In genomic region chr3:119872773-119873172, GRCh38 we compare ENCODE assay signal across 29 cellular contexts.
"Had no signal": no experiment of that assay in that cellular context is flagged by ENCODE, and none has a peak within 500 bp of the region (broad histone marks: within the 10 kb centered on the region; RNA-seq: fewer than 3 reads in every experiment).

No MANE protein-coding gene starts in this region.

- H3K9ac ChIP-seq: neural progenitor cell had no signal

- H3K4me3 Mint-ChIP-seq: mesothelial cell of epicardium; naive B cell; natural killer cell; nephron progenitor cell; neural progenitor cell; stimulated activated naive CD8-positive, alpha-beta T cell treated with anti-CD3 and anti-CD28 coated beads, Interleukin-15, Interleukin-2, amounts not matched to agents 100 ng/mL and 50 ng/mL, for 24 hours had no signal

- H3K36me3 Mint-ChIP-seq: mesothelial cell of epicardium, natural killer cell had no signal

- H3K36me3 ChIP-seq: ovary, sigmoid colon, suprapubic skin, thoracic aorta, upper lobe of right lung had no signal

- H3K4me1 Mint-ChIP-seq: nephron progenitor cell, neural progenitor cell had no signal

- FAIRE-seq: small intestine, urothelium cell line had no signal

- H3K4me3 ChIP-seq: hepatocyte, left ventricle myocardium inferior, lung, neural progenitor cell, ovary, sigmoid colon, spleen, suprapubic skin, thoracic aorta, tibial artery, upper lobe of right lung had no signal

- H3K9me3 Mint-ChIP-seq: mesothelial cell of epicardium; naive B cell; natural killer cell; nephron progenitor cell; neural progenitor cell; stimulated activated naive CD8-positive, alpha-beta T cell treated with anti-CD3 and anti-CD28 coated beads, Interleukin-15, Interleukin-2, amounts not matched to agents 100 ng/mL and 50 ng/mL, for 24 hours had no signal

- H3K27me3 Mint-ChIP-seq: naive B cell; progenitor cell of endocrine pancreas; stimulated activated naive CD8-positive, alpha-beta T cell treated with anti-CD3 and anti-CD28 coated beads, Interleukin-15, Interleukin-2, amounts not matched to agents 100 ng/mL and 50 ng/mL, for 24 hours had no signal

- DNase-seq: islet precursor cell; left ventricle myocardium inferior; mesendoderm; naive B cell; natural killer cell; nephron progenitor cell; ovary; retina; right cardiac atrium; sigmoid colon; small intestine; spleen; stimulated activated CD4-positive, alpha-beta T cell treated with anti-CD3 and anti-CD28 coated beads, Interleukin-1b, Interleukin-23, amount 100 ng/mL, for 48 hours; stimulated activated CD4-positive, alpha-beta T cell treated with anti-CD3 and anti-CD28 coated beads, Interleukin-2, amount 100 ng/mL, for 48 hours; stimulated activated CD4-positive, alpha-beta T cell treated with anti-CD3 and anti-CD28 coated beads, Interleukin-4, amount 100 ng/mL, for 4 hours; stimulated activated CD8-positive, alpha-beta memory T cell treated with anti-CD3 and anti-CD28 coated beads, Interleukin-4, amount 100 ng/mL, for 48 hours; stimulated activated naive CD4-positive, alpha-beta T cell; tibial artery; trophoblast cell; upper lobe of right lung had no signal

- H3K4me1 ChIP-seq: neural progenitor cell, sigmoid colon, tibial artery, upper lobe of right lung had no signal

- H3K79me2 ChIP-seq: hepatocyte had no signal

- H2AFZ ChIP-seq: hepatocyte, neural progenitor cell had no signal

- H3K27me3 ChIP-seq: hepatocyte, neural progenitor cell, ovary, sigmoid colon, spleen, suprapubic skin, tibial artery, upper lobe of right lung had no signal

- ATAC-seq: natural killer cell, right cardiac atrium, upper lobe of right lung had no signal

- H3K9me3 ChIP-seq: left ventricle myocardium inferior, ovary, sigmoid colon, spleen, suprapubic skin, thoracic aorta, tibial artery, upper lobe of right lung had no signal

- H3K4me2 ChIP-seq: hepatocyte, neural progenitor cell had no signal

- H3K27ac ChIP-seq: hepatocyte, left ventricle myocardium inferior, neural progenitor cell, ovary, sigmoid colon, spleen, suprapubic skin, thoracic aorta, tibial artery, upper lobe of right lung had no signal

- H3K27ac Mint-ChIP-seq: mesothelial cell of epicardium; neural progenitor cell; stimulated activated naive CD8-positive, alpha-beta T cell treated with anti-CD3 and anti-CD28 coated beads, Interleukin-15, Interleukin-2, amounts not matched to agents 100 ng/mL and 50 ng/mL, for 24 hours had no signal
